In the genomic region with DNA sequence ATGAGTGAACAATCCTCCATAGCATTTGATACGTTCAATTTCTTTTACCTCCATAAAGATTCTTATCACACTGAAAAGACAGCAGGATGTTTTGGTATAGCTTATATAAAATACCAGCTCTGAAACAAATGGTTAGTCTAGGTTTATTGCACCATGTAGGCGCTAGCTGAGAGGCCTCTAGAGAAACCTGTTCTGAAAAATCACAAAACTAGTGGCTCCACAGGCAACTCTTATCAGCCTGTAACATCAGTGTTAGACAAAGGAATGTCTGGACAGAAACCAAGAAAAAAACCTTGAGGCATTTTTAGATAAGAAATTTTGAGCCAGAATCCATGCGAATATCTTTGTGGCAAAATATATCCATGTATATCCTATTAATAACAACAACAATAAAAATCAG, we compare ENCODE assay signal across 16 cellular contexts.
"Had no signal": no experiment of that assay in that cellular context is flagged by ENCODE, and none has a peak within 500 bp of the region (broad histone marks: within the 10 kb centered on the region; RNA-seq: fewer than 3 reads in every experiment).

No MANE protein-coding gene starts in this region.

- H3K27ac Mint-ChIP-seq: activated CD4-positive, alpha-beta T cell treated with anti-CD3 and anti-CD28 coated beads, Interleukin-2, amount 10 ng/mL, durations not matched to agents 7 days and 5 days; activated naive CD4-positive, alpha-beta T cell treated with anti-CD3 and anti-CD28 coated beads for 36 hours; activated T-helper 17 cell treated with anti-CD3 and anti-CD28 coated beads, Interleukin-2, amount 50 U/mL, for 72 hours; dendritic cell treated with granulocyte-macrophage colony-stimulating factor and Interleukin-4, amounts not matched to agents 40 ng/mL and 50 ng/mL, for 4 days; immature natural killer cell; natural killer cell; progenitor cell of endocrine pancreas; stimulated activated naive B cell treated with anti-CD40 and anti-IgM and Interleukin-4, amounts not matched to agents 10 μg/mL and 1 μg/mL and 100 μg/mL, for 72 hours had no signal

- DNase-seq: activated CD4-positive, alpha-beta T cell treated with anti-CD3 and anti-CD28 coated beads, Interleukin-2, amount 10 ng/mL, durations not matched to agents 7 days and 5 days; activated CD4-positive, CD25-positive, alpha-beta regulatory T cell; activated CD8-positive, alpha-beta memory T cell treated with anti-CD3 and anti-CD28 coated beads for 24 hours; activated naive CD4-positive, alpha-beta T cell treated with anti-CD3 and anti-CD28 coated beads for 36 hours; immature natural killer cell; left colon; mucosa of descending colon; natural killer cell; right lobe of liver; stimulated activated CD4-positive, alpha-beta T cell treated with anti-CD3 and anti-CD28 coated beads, Interleukin-2, amount 100 ng/mL, for 24 hours; stimulated activated naive B cell treated with anti-CD40 and anti-IgM and Interleukin-4, amounts not matched to agents 10 μg/mL and 1 μg/mL and 100 μg/mL, for 72 hours; upper lobe of right lung had no signal

- H3K4me3 Mint-ChIP-seq: activated CD4-positive, alpha-beta T cell treated with anti-CD3 and anti-CD28 coated beads, Interleukin-2, amount 10 ng/mL, durations not matched to agents 7 days and 5 days; activated naive CD4-positive, alpha-beta T cell treated with anti-CD3 and anti-CD28 coated beads for 36 hours; activated T-helper 17 cell treated with anti-CD3 and anti-CD28 coated beads, Interleukin-2, amount 50 U/mL, for 72 hours; brain; dendritic cell treated with granulocyte-macrophage colony-stimulating factor and Interleukin-4, amounts not matched to agents 40 ng/mL and 50 ng/mL, for 4 days; immature natural killer cell; natural killer cell; stimulated activated naive B cell treated with anti-CD40 and anti-IgM and Interleukin-4, amounts not matched to agents 10 μg/mL and 1 μg/mL and 100 μg/mL, for 72 hours had no signal

- H3K27me3 Mint-ChIP-seq: activated CD4-positive, alpha-beta T cell treated with anti-CD3 and anti-CD28 coated beads, Interleukin-2, amount 10 ng/mL, durations not matched to agents 7 days and 5 days; activated T-helper 17 cell treated with anti-CD3 and anti-CD28 coated beads, Interleukin-2, amount 50 U/mL, for 72 hours; brain; dendritic cell treated with granulocyte-macrophage colony-stimulating factor and Interleukin-4, amounts not matched to agents 40 ng/mL and 50 ng/mL, for 4 days; progenitor cell of endocrine pancreas; stimulated activated naive B cell treated with anti-CD40 and anti-IgM and Interleukin-4, amounts not matched to agents 10 μg/mL and 1 μg/mL and 100 μg/mL, for 72 hours had no signal

- H3K4me1 ChIP-seq: right lobe of liver, upper lobe of right lung had no signal

- H3K27me3 ChIP-seq: right lobe of liver, upper lobe of right lung had no signal

- H3K36me3 Mint-ChIP-seq: brain; immature natural killer cell; natural killer cell; stimulated activated naive B cell treated with anti-CD40 and anti-IgM and Interleukin-4, amounts not matched to agents 10 μg/mL and 1 μg/mL and 100 μg/mL, for 72 hours had no signal

- H3K4me3 ChIP-seq: mucosa of descending colon, right lobe of liver, upper lobe of right lung had no signal

- H3K9me3 ChIP-seq: mucosa of descending colon, right lobe of liver, upper lobe of right lung had no signal

- H3K4me1 Mint-ChIP-seq: activated CD4-positive, alpha-beta T cell treated with anti-CD3 and anti-CD28 coated beads, Interleukin-2, amount 10 ng/mL, durations not matched to agents 7 days and 5 days; activated T-helper 17 cell treated with anti-CD3 and anti-CD28 coated beads, Interleukin-2, amount 50 U/mL, for 72 hours; brain; immature natural killer cell; natural killer cell; stimulated activated naive B cell treated with anti-CD40 and anti-IgM and Interleukin-4, amounts not matched to agents 10 μg/mL and 1 μg/mL and 100 μg/mL, for 72 hours had no signal

- H3K27ac ChIP-seq: right lobe of liver, upper lobe of right lung had no signal

- ATAC-seq: activated T-helper 17 cell treated with anti-CD3 and anti-CD28 coated beads, Interleukin-2, amount 50 U/mL, for 72 hours; left colon; mucosa of descending colon; natural killer cell; right lobe of liver; stimulated activated naive B cell treated with anti-CD40 and anti-IgM and Interleukin-4, amounts not matched to agents 10 μg/mL and 1 μg/mL and 100 μg/mL, for 72 hours; upper lobe of right lung had no signal

- H3K36me3 ChIP-seq: right lobe of liver, upper lobe of right lung had no signal
